Comparison of ENCODE assay signal across 16 cellular contexts in the genomic region with DNA sequence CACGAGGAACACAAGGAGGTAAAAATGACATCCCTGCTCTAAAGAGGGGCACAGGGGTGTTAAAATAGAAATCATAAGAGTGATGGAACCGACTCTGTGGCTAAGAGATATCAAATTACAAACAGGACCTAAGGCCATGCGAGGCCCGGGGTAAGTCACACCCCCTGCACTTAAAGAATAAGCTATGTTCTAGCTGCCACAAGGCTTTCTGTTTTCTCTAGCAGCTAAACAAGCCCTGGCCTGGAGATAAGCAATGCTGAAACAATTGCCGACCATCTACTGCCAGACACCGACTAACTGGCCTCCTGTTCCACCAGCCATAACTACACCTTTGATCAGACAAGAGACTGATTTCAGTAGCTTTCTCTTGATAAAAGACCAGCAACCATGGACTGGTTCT. TPM values are rescaled to one million over a fixed set of nuclear protein-coding genes. Genes with fewer than 3 reads are reported as not detected.
A peak's percentile ranks its signal among the peaks of the same experiment; 100 is the strongest.
DNase-seq lines count a peak whose midpoint lies in the region; ATAC-seq and TF ChIP-seq lines count a peak whose summit lies in the region.
"Had no signal": no experiment of that assay in that cellular context is flagged by ENCODE, and none has a peak within 500 bp of the region (broad histone marks: within the 10 kb centered on the region; RNA-seq: fewer than 3 reads in every experiment).

No MANE protein-coding gene starts in this region.

- no peak overlapping the region for H3K4me2 ChIP-seq in SK-N-SH

- no peaks in the 10 kb centered on the region for H3K27me3 Mint-ChIP-seq in type B pancreatic cell
- no peaks in the 10 kb centered on the region for H3K27me3 Mint-ChIP-seq in activated CD4-positive, alpha-beta memory T cell treated with anti-CD3 and anti-CD28 coated beads for 36 hours

- ATAC-seq in SK-N-SH treated with all-trans-retinoic acid at 6 μM for 48 hours (no peak; the same call in 2 of the 3 replicates), esophagus mucosa (peak; percentile 26), GM21576 (IDR thresholded peaks at IDR 0.05; ENCODE audit: unreplicated experiment) (no peak)

- peaks cover 11% of the 10 kb centered on the region for H3K4me1 Mint-ChIP-seq in type B pancreatic cell (ENCODE audit: unreplicated experiment)
- no peaks in the 10 kb centered on the region for H3K4me1 Mint-ChIP-seq in activated CD4-positive, alpha-beta memory T cell treated with anti-CD3 and anti-CD28 coated beads for 36 hours (ENCODE audit: low read depth)

- H4K20me1 ChIP-seq in SK-N-SH (ENCODE audit: insufficient read depth): no peaks in the 10 kb centered on the region

- H2AFZ ChIP-seq in SK-N-SH (ENCODE audit: low read depth): no peak overlapping the region

- no peaks in the 10 kb centered on the region for H3K9me3 Mint-ChIP-seq in type B pancreatic cell
- H3K9me3 Mint-ChIP-seq in activated CD4-positive, alpha-beta memory T cell treated with anti-CD3 and anti-CD28 coated beads for 36 hours: peaks cover 2% of the 10 kb centered on the region

- H3F3A ChIP-seq in SK-N-SH (replicated peaks; ENCODE audit: insufficient read depth): no peaks in the 10 kb centered on the region

- H3K9me3 ChIP-seq in SK-N-SH: 0 out of 2 replicates have a peak, but pooled peaks cover 3% of the 10 kb centered on the region
- H3K9me3 ChIP-seq: neutrophil had no signal

- H3K36me3 Mint-ChIP-seq in type B pancreatic cell: peaks cover 14% of the 10 kb centered on the region
- peaks cover 17% of the 10 kb centered on the region for H3K36me3 Mint-ChIP-seq in activated CD4-positive, alpha-beta memory T cell treated with anti-CD3 and anti-CD28 coated beads for 36 hours

- peak overlapping the region; percentile 49 for H3K27ac Mint-ChIP-seq in type B pancreatic cell
- H3K27ac Mint-ChIP-seq in activated CD4-positive, alpha-beta memory T cell treated with anti-CD3 and anti-CD28 coated beads for 36 hours: no peak overlapping the region

- CTCF ChIA-PET in SK-N-SH (lab: Yijun Ruan, JAX): interaction anchor here (1.1 to 2.2 kb wide), 4 partner anchors 11 to 36 kb away, joined by 3 to 7 read pairs (median 6); no protein-coding TSS in a partner anchor
- CTCF ChIA-PET in activated CD4-positive, alpha-beta memory T cell treated with anti-CD3 and anti-CD28 coated beads for 36 hours (lab: Charles Lee): interaction anchor here (1.3 kb wide), 1 partner anchor 11 kb away, joined by 8 read pairs; no protein-coding TSS in a partner anchor

- WGBS in SK-N-SH (ENCODE audit: low lambda C conversion rate): 69% methylated on average over 6 of the region's 6 CpGs

- H3K9ac ChIP-seq in SK-N-SH: no peak overlapping the region

- no peaks in the 10 kb centered on the region for H3K79me2 ChIP-seq in SK-N-SH (ENCODE audit: insufficient read depth)

- intact Hi-C loops in activated CD4-positive, alpha-beta memory T cell treated with anti-CD3 and anti-CD28 coated beads for 36 hours (cut with micrococcal nuclease): no loop called here

- POLR2A ChIA-PET in SK-N-SH (lab: Yijun Ruan, JAX): interaction anchor here (1.3 kb wide), 1 partner anchor 8 kb away, joined by 3 read pairs; no protein-coding TSS in a partner anchor
- POLR2A ChIA-PET in activated CD4-positive, alpha-beta memory T cell treated with anti-CD3 and anti-CD28 coated beads for 36 hours (lab: Charles Lee): no interaction called here

- TF ChIP-seq CTCF in SK-N-SH (IDR thresholded peaks at IDR 0.05): no peak
- TF ChIP-seq CTCF in type B pancreatic cell (conservative IDR thresholded peaks at IDR 0.05): no peak

- no peak overlapping the region for H3K4me3 ChIP-seq in SK-N-SH (ENCODE audit: low read depth in 2 of 2, low read length in 1 of 2)

- TF ChIP-seq EP300 in SK-N-SH (IDR thresholded peaks at IDR 0.05; ENCODE audit: borderline replicate concordance in 1 of 2, low read depth in 1 of 2, low read length in 1 of 2): no peak

- TF ChIP-seq RAD21 in SK-N-SH (IDR thresholded peaks at IDR 0.05; ENCODE audit: low read length): no peak

- DNase-seq in SK-N-SH: no peak
- peak; percentile 89 for DNase-seq in NCI-H510A treated with DMSO at 0.1 percent for 48 hours (lab: John Stamatoyannopoulos, UW)
- no peak for DNase-seq in type B pancreatic cell (ENCODE audit: extremely low spot score, unreplicated experiment)
- DNase-seq in activated CD4-positive, alpha-beta memory T cell treated with anti-CD3 and anti-CD28 coated beads for 36 hours: no peak
- no peak for DNase-seq in H4 (ENCODE audit: low spot score)
- DNase-seq: activated CD8-positive, alpha-beta memory T cell treated with anti-CD3 and anti-CD28 coated beads, Interleukin-2, amount 50 U/mL, for 48 hours; activated naive CD4-positive, alpha-beta T cell; aorta; CD8-positive, alpha-beta memory T cell; kidney glomerular epithelial cell; SIG-M5; stimulated activated CD4-positive, alpha-beta T cell treated with anti-CD3 and anti-CD28 coated beads, Interleukin-1b, Interleukin-23, amount 100 ng/mL, for 48 hours had no signal

- H3K36me3 ChIP-seq in SK-N-SH (replicated peaks in 1 of 2; ENCODE audit: control insufficient read depth in 1 of 2, insufficient read depth in 2 of 2, low read length in 1 of 2): peaks cover 0 to 6% of the 10 kb centered on the region in 2 experiments
- H3K36me3 ChIP-seq: neutrophil had no signal

- H3K27ac ChIP-seq in SK-N-SH (ENCODE audit: low read depth in 2 of 2, low read length in 1 of 2): peak overlapping the region in 1 of 2 experiments; percentile 70; a peak in 2 of 4 replicates
- H3K27ac ChIP-seq: neutrophil had no signal

- H3K27me3 ChIP-seq in SK-N-SH (ENCODE audit: insufficient read depth): no peaks in the 10 kb centered on the region

- peaks cover 19 to 29% of the 10 kb centered on the region in 2 experiments; a peak in 2 of 4 replicates for H3K4me1 ChIP-seq in SK-N-SH (ENCODE audit: control insufficient read depth in 1 of 2, insufficient read depth in 2 of 2, low read depth in 1 of 2, low read length in 1 of 2)

- H3K4me3 Mint-ChIP-seq in type B pancreatic cell: no peak overlapping the region
- H3K4me3 Mint-ChIP-seq in activated CD4-positive, alpha-beta memory T cell treated with anti-CD3 and anti-CD28 coated beads for 36 hours: no peak overlapping the region
- H3K4me3 Mint-ChIP-seq: CD8-positive, alpha-beta memory T cell had no signal

- no peaks in the 10 kb centered on the region for H3K9me2 ChIP-seq in SK-N-SH

TF ChIP-seq in SK-N-SH, 30 proteins besides CTCF, POLR2A, EP300 and RAD21:
- TF ChIP-seq GATA2 (CRISPR knock-in tag; IDR thresholded peaks at IDR 0.05): peak; percentile 30
- TF ChIP-seq, protein P1, sequence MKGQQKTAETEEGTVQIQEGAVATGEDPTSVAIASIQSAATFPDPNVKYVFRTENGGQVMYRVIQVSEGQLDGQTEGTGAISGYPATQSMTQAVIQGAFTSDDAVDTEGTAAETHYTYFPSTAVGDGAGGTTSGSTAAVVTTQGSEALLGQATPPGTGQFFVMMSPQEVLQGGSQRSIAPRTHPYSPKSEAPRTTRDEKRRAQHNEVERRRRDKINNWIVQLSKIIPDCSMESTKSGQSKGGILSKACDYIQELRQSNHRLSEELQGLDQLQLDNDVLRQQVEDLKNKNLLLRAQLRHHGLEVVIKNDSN (IDR thresholded peaks at IDR 0.05; ENCODE audit: borderline replicate concordance, low read depth): no peak

TF ChIP-seq in SK-N-SH treated with all-trans-retinoic acid at 6 μM for 48 hours, 23 proteins besides CTCF, POLR2A, EP300 and RAD21 (continues in another document):
- TF ChIP-seq ZFP3 (CRISPR knock-in tag; IDR thresholded peaks at IDR 0.05) (no peak), BACH2 (CRISPR knock-in tag; IDR thresholded peaks at IDR 0.05; ENCODE audit: borderline replicate concordance) (no peak), ZNF8 (CRISPR knock-in tag; IDR thresholded peaks at IDR 0.05) (no peak), ZNF70 (CRISPR knock-in tag; IDR thresholded peaks at IDR 0.05) (no peak), OSR1 (CRISPR knock-in tag; IDR thresholded peaks at IDR 0.05) (no peak), TOX (CRISPR knock-in tag; IDR thresholded peaks at IDR 0.05; ENCODE audit: borderline replicate concordance) (no peak), ZC3H10 (CRISPR knock-in tag; IDR thresholded peaks at IDR 0.05) (no peak), ISL1 (CRISPR knock-in tag; IDR thresholded peaks at IDR 0.05) (no peak), ESRRG (CRISPR knock-in tag; IDR thresholded peaks at IDR 0.05) (no peak)
- TF ChIP-seq, protein P2, sequence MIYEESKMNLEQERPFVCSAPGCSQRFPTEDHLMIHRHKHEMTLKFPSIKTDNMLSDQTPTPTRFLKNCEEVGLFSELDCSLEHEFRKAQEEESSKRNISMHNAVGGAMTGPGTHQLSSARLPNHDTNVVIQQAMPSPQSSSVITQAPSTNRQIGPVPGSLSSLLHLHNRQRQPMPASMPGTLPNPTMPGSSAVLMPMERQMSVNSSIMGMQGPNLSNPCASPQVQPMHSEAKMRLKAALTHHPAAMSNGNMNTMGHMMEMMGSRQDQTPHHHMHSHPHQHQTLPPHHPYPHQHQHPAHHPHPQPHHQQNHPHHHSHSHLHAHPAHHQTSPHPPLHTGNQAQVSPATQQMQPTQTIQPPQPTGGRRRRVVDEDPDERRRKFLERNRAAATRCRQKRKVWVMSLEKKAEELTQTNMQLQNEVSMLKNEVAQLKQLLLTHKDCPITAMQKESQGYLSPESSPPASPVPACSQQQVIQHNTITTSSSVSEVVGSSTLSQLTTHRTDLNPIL (CRISPR knock-in tag; IDR thresholded peaks at IDR 0.05; ENCODE audit: low read depth): no peak
- TF ChIP-seq, protein P3, sequence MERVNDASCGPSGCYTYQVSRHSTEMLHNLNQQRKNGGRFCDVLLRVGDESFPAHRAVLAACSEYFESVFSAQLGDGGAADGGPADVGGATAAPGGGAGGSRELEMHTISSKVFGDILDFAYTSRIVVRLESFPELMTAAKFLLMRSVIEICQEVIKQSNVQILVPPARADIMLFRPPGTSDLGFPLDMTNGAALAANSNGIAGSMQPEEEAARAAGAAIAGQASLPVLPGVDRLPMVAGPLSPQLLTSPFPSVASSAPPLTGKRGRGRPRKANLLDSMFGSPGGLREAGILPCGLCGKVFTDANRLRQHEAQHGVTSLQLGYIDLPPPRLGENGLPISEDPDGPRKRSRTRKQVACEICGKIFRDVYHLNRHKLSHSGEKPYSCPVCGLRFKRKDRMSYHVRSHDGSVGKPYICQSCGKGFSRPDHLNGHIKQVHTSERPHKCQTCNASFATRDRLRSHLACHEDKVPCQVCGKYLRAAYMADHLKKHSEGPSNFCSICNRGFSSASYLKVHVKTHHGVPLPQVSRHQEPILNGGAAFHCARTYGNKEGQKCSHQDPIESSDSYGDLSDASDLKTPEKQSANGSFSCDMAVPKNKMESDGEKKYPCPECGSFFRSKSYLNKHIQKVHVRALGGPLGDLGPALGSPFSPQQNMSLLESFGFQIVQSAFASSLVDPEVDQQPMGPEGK (CRISPR knock-in tag; IDR thresholded peaks at IDR 0.05; ENCODE audit: borderline replicate concordance): no peak

RNA-seq across cellular contexts. Expression of a gene that starts 32.4 kb away (rescaled TPM):
- polyA plus RNA-seq in SK-N-SH (2012; rRNA removed): 4.4 and 5.1 TPM in 2 replicates
- 1.5 and 2.0 TPM in 2 replicates for polyA plus RNA-seq in SK-N-SH (2012; cell fraction: cytosol; rRNA removed)
- 9.9 and 16.9 TPM in 2 replicates for polyA plus RNA-seq in SK-N-SH (2012; cell fraction: nucleus; rRNA removed)
- total RNA-seq in esophagus mucosa (9.2 TPM), type B pancreatic cell (ENCODE audit: low replicate concordance) (10.8 and 24.9 TPM in 2 replicates)
- total RNA-seq in activated CD4-positive, alpha-beta memory T cell treated with anti-CD3 and anti-CD28 coated beads for 36 hours: 1 to 10 TPM; 4.3 TPM
- total RNA-seq in H4 (2014; rRNA removed; shearing (Covaris generic)): 2.2 and 2.3 TPM in 2 replicates
